9 cellular contexts compared by ENCODE assay signal in the genomic region with DNA sequence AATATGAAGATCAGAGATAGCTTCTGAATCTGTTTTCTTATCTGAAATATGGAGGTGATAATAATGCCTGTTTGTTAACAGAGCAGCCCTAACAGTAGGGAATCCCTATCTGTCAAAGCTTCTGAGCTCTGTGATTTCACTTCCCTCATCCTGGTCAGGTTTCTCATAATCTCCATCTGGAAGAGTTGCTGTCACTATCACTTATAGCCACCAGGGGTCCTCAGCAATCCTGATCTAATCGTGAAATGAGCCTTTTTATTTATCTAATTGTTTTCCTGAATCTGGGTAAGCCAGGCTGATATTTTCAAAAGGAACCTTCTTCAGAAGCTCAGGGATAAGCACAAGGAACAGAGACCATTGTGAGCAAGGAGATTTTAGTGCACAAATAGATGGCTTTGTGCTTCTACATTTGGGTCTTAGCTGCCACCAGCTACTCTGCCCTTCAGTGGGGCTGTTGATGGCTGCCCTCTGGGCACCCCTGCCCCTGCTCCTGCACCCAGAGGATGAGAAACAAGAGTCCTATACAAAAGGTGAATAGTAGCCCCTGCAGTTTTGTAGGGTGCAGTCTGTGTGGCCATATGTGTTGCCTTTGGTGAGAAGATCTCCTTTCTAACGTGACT.
A peak's percentile ranks its signal among the peaks of the same experiment; 100 is the strongest.
DNase-seq lines count a peak whose midpoint lies in the region; ATAC-seq and TF ChIP-seq lines count a peak whose summit lies in the region.
"Had no signal": no experiment of that assay in that cellular context is flagged by ENCODE, and none has a peak within 500 bp of the region (broad histone marks: within the 10 kb centered on the region; RNA-seq: fewer than 3 reads in every experiment).

No MANE protein-coding gene starts in this region.

- intact Hi-C loops in psoas muscle (cut with DNase I), result no loop called here
- intact Hi-C loops in aorta (cut with DNase I), result no loop called here

- WGBS in endodermal cell (ENCODE audit: insufficient coverage in 1 of 2, insufficient read length in 1 of 2), 2 experiments, result 51% methylated on average over 2 of the region's 2 CpGs; no CpG with 5 or more reads in 1 of the 2 experiments
- 36 to 45% (median 45%) methylated on average over 2 of the region's 2 CpGs for WGBS in psoas muscle, 3 donors
- WGBS in aorta, 2 donors, result 33 to 43% methylated on average over 2 of the region's 2 CpGs

- H3K9me3 Mint-ChIP-seq in CD4-positive, CD25-positive, alpha-beta regulatory T cell, result peaks cover 0 to 4% (median 0%) of the 10 kb centered on the region in 7 donors
- peaks cover 34% of the 10 kb centered on the region for H3K9me3 Mint-ChIP-seq in endodermal cell
- H3K9me3 Mint-ChIP-seq: T-cell had no signal

- no peaks in the 10 kb centered on the region for H3K9me3 ChIP-seq in CD4-positive, CD25-positive, alpha-beta regulatory T cell (ENCODE audit: control insufficient read depth in 2 of 2, low read length in 2 of 2)
- peaks cover 6% of the 10 kb centered on the region for H3K9me3 ChIP-seq in endodermal cell (ENCODE audit: control insufficient read depth, low read length)
- peaks cover 4% of the 10 kb centered on the region for H3K9me3 ChIP-seq in psoas muscle
- H3K9me3 ChIP-seq in aorta (ENCODE audit: control insufficient read depth, low read length), result no peaks in the 10 kb centered on the region

- no peak for ATAC-seq in CD4-positive, CD25-positive, alpha-beta regulatory T cell (ENCODE audit: low read depth in 2 of 2)
- ATAC-seq in GM18511 (IDR thresholded peaks at IDR 0.05; ENCODE audit: unreplicated experiment) (peak; percentile 90), HG02943 (IDR thresholded peaks at IDR 0.05; ENCODE audit: low read depth, unreplicated experiment) (peak; percentile 67), psoas muscle (no peak), aorta (ENCODE audit: low FRiP score) (no peak)
- ATAC-seq: T-cell had no signal

- H3K27me3 Mint-ChIP-seq in CD4-positive, CD25-positive, alpha-beta regulatory T cell, result no peaks in the 10 kb centered on the region
- no peaks in the 10 kb centered on the region for H3K27me3 Mint-ChIP-seq in endodermal cell (ENCODE audit: insufficient read depth)

- peak; percentile 80 for TF ChIP-seq CTCF in endodermal cell (conservative IDR thresholded peaks at IDR 0.05)
- peak; percentile 55 for TF ChIP-seq CTCF in psoas muscle (IDR thresholded peaks at IDR 0.05)

- DNase-seq in CD4-positive, CD25-positive, alpha-beta regulatory T cell, result peak in 2 of 3 donors; percentile 14 to 27
- peak; percentile 7 for DNase-seq in NCI-H748 treated with DMSO at 0.1 percent for 48 hours (lab: John Stamatoyannopoulos, UW)
- DNase-seq in endodermal cell, result peak; percentile 50
- DNase-seq in psoas muscle, result no peak
- DNase-seq in HPDE6-E6E7 (ENCODE audit: extremely low spot score), result no peak
- no peak for DNase-seq in aorta

- no peak overlapping the region for H3K27ac Mint-ChIP-seq in CD4-positive, CD25-positive, alpha-beta regulatory T cell
- H3K27ac Mint-ChIP-seq in endodermal cell, result no peak overlapping the region
- H3K27ac Mint-ChIP-seq: T-cell had no signal

- H3K4me1 ChIP-seq in CD4-positive, CD25-positive, alpha-beta regulatory T cell (ENCODE audit: control insufficient read depth, insufficient read depth, low read length, poor library complexity, severe bottlenecking), result no peaks in the 10 kb centered on the region
- H3K4me1 ChIP-seq in endodermal cell (ENCODE audit: control insufficient read depth, insufficient read depth, low read length), result no peaks in the 10 kb centered on the region
- H3K4me1 ChIP-seq in psoas muscle, result no peaks in the 10 kb centered on the region
- no peaks in the 10 kb centered on the region for H3K4me1 ChIP-seq in aorta (ENCODE audit: control insufficient read depth in 1 of 2, insufficient read depth in 2 of 2, low read length in 2 of 2)

- H3K4me3 ChIP-seq in CD4-positive, CD25-positive, alpha-beta regulatory T cell (ENCODE audit: low read depth, low read length), result no peak overlapping the region
- H3K4me3 ChIP-seq in endodermal cell (ENCODE audit: low read length), result no peak overlapping the region
- H3K4me3 ChIP-seq in psoas muscle, result no peak overlapping the region
- H3K4me3 ChIP-seq in aorta (ENCODE audit: low read length in 2 of 2), result no peak overlapping the region

- no peak overlapping the region for H3K9ac ChIP-seq in endodermal cell (ENCODE audit: extremely low read depth, low read length, poor library complexity, severe bottlenecking)

- no peaks in the 10 kb centered on the region for H3K4me1 Mint-ChIP-seq in CD4-positive, CD25-positive, alpha-beta regulatory T cell
- H3K4me1 Mint-ChIP-seq in endodermal cell, result no peaks in the 10 kb centered on the region
- H3K4me1 Mint-ChIP-seq: T-cell had no signal

- no peaks in the 10 kb centered on the region for H3K36me3 ChIP-seq in CD4-positive, CD25-positive, alpha-beta regulatory T cell (ENCODE audit: control insufficient read depth, insufficient read depth, low read length)
- H3K36me3 ChIP-seq in endodermal cell (ENCODE audit: control insufficient read depth, insufficient read depth, low read length), result no peaks in the 10 kb centered on the region
- H3K36me3 ChIP-seq in psoas muscle (ENCODE audit: insufficient read depth in 1 of 2, low read depth in 1 of 2), result no peaks in the 10 kb centered on the region
- no peaks in the 10 kb centered on the region for H3K36me3 ChIP-seq in aorta (ENCODE audit: control insufficient read depth in 1 of 2, insufficient read depth in 2 of 2, low read length in 1 of 2)

- no peaks in the 10 kb centered on the region for H3K27me3 ChIP-seq in CD4-positive, CD25-positive, alpha-beta regulatory T cell (ENCODE audit: control insufficient read depth, insufficient read depth, low read length)
- no peaks in the 10 kb centered on the region for H3K27me3 ChIP-seq in endodermal cell (ENCODE audit: control insufficient read depth, insufficient read depth, low read length, poor library complexity, severe bottlenecking)
- H3K27me3 ChIP-seq in psoas muscle (ENCODE audit: insufficient read depth in 3 of 3, low read length in 2 of 3), result peaks cover 0 to 7% (median 0%) of the 10 kb centered on the region in 3 donors
- H3K27me3 ChIP-seq in aorta (ENCODE audit: control insufficient read depth in 1 of 2, insufficient read depth in 2 of 2, low read length in 1 of 2), result no peaks in the 10 kb centered on the region

- no peak overlapping the region for H3K27ac ChIP-seq in CD4-positive, CD25-positive, alpha-beta regulatory T cell (ENCODE audit: insufficient read depth, low read length, poor library complexity, severe bottlenecking)
- H3K27ac ChIP-seq in endodermal cell (ENCODE audit: low read depth, low read length) (no peak overlapping the region), psoas muscle (no peak overlapping the region), aorta (ENCODE audit: low read depth in 1 of 2, low read length in 2 of 2) (no peak overlapping the region)

- H3K36me3 Mint-ChIP-seq in CD4-positive, CD25-positive, alpha-beta regulatory T cell, result no peaks in the 10 kb centered on the region
- H3K36me3 Mint-ChIP-seq in endodermal cell (ENCODE audit: low read depth), result no peaks in the 10 kb centered on the region
- H3K36me3 Mint-ChIP-seq: T-cell had no signal

- no peak overlapping the region for H3K4me3 Mint-ChIP-seq in CD4-positive, CD25-positive, alpha-beta regulatory T cell
- no peak overlapping the region for H3K4me3 Mint-ChIP-seq in endodermal cell
- H3K4me3 Mint-ChIP-seq: T-cell had no signal

Comparison
In these comparisons a context has a peak if more than half of its experiments do, and no peak if none do; other contexts are left out.
1. ATAC-seq: peak in GM18511 (single experiment) and HG02943 (single experiment); none in CD4-positive, CD25-positive, alpha-beta regulatory T cell (0 of 2), psoas muscle (0 of 4) and aorta (single experiment).
2. DNase-seq: peak in CD4-positive, CD25-positive, alpha-beta regulatory T cell (2 of 3), NCI-H748 treated with DMSO at 0.1 percent for 48 hours (single experiment) and endodermal cell (single experiment); none in psoas muscle (0 of 2), HPDE6-E6E7 (single experiment) and aorta (0 of 2).